ENCODE assay signal across 22 cellular contexts in the genomic region with DNA sequence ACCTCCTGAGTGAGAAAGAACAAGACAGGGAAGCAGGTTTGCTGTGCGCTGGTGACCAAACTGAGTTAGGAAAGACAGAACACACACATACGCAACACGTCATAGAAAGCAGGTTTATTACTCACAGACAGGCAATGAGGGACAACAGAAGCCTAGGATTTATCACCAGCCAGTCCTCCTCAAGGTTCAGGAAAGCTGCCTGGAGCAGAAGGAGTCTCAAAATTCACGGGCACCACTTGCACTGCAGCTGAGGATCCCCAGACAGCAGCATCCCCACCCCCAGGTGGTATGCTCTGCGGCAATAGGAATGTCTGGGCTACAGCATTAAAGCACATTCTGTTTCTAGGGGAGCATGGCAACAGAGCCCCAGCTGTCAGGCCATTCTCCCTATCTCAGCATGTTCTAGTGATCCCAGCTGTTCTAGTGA.
DNase-seq lines count a peak whose midpoint lies in the region; ATAC-seq and TF ChIP-seq lines count a peak whose summit lies in the region.
"Had no signal": no experiment of that assay in that cellular context is flagged by ENCODE, and none has a peak within 500 bp of the region (broad histone marks: within the 10 kb centered on the region; RNA-seq: fewer than 3 reads in every experiment).

No MANE protein-coding gene starts in this region.

- no peak overlapping the region for H3K4me3 ChIP-seq in hepatocyte
- no peak overlapping the region for H3K4me3 ChIP-seq in psoas muscle
- H3K4me3 ChIP-seq: A549, colonic mucosa, suprapubic skin had no signal

- H3K36me3 Mint-ChIP-seq in WTC11, result no peaks in the 10 kb centered on the region
- H3K36me3 Mint-ChIP-seq: activated naive CD8-positive, alpha-beta T cell treated with anti-CD3 and anti-CD28 coated beads, Interleukin-2, amount 10 ng/mL, durations not matched to agents 7 days and 5 days; brain had no signal

- no peaks in the 10 kb centered on the region for H3K27me3 ChIP-seq in hepatocyte
- H3K27me3 ChIP-seq in psoas muscle (ENCODE audit: insufficient read depth in 3 of 3, low read length in 2 of 3), result no peaks in the 10 kb centered on the region
- H3K27me3 ChIP-seq: colonic mucosa, neutrophil, suprapubic skin had no signal

- ATAC-seq in WTC11, result peak; percentile 81
- ATAC-seq in psoas muscle, result peak; percentile 21 to 59 (median 41)
- ATAC-seq: A549, left colon had no signal

- no peaks in the 10 kb centered on the region for H3K36me3 ChIP-seq in hepatocyte (replicated peaks; ENCODE audit: insufficient read depth, low read depth)
- no peaks in the 10 kb centered on the region for H3K36me3 ChIP-seq in psoas muscle (ENCODE audit: insufficient read depth in 1 of 2, low read depth in 1 of 2)
- H3K36me3 ChIP-seq: colonic mucosa, neutrophil, suprapubic skin had no signal

- H3K27me3 Mint-ChIP-seq in WTC11 (ENCODE audit: low read depth), result no peaks in the 10 kb centered on the region
- H3K27me3 Mint-ChIP-seq: activated CD4-positive, alpha-beta T cell treated with anti-CD3 and anti-CD28 coated beads, Interleukin-2, amount 10 ng/mL, durations not matched to agents 7 days and 5 days; activated naive CD8-positive, alpha-beta T cell treated with anti-CD3 and anti-CD28 coated beads, Interleukin-2, amount 10 ng/mL, durations not matched to agents 7 days and 5 days had no signal

- POLR2A ChIA-PET in WTC11 (lab: Charles Lee), result no interaction called here

- H3K27ac Mint-ChIP-seq in WTC11, result no peak overlapping the region
- H3K27ac Mint-ChIP-seq: activated CD4-positive, alpha-beta T cell treated with anti-CD3 and anti-CD28 coated beads, Interleukin-2, amount 10 ng/mL, durations not matched to agents 7 days and 5 days; activated naive CD8-positive, alpha-beta T cell treated with anti-CD3 and anti-CD28 coated beads, Interleukin-2, amount 10 ng/mL, durations not matched to agents 7 days and 5 days; activated T-helper 2 cell treated with anti-CD3 and anti-CD28 coated beads, Interferon-gamma antibody, Interleukin-2, Interleukin-4, amounts not matched to agents 10 μg/mL and 5 μg/mL and 100 μg/mL, durations not matched to agents 14 hours and 24 hours and 36 hours had no signal

- no peaks in the 10 kb centered on the region for H3K9me2 ChIP-seq in hepatocyte (replicated peaks; ENCODE audit: insufficient read depth)

- H3K9me3 ChIP-seq in hepatocyte (ENCODE audit: low read depth) (no peaks in the 10 kb centered on the region), psoas muscle (no peaks in the 10 kb centered on the region)
- H3K9me3 ChIP-seq: A549, Caco-2, colonic mucosa, neutrophil, suprapubic skin had no signal

- H3K4me1 Mint-ChIP-seq in WTC11, result peaks cover 8% of the 10 kb centered on the region
- H3K4me1 Mint-ChIP-seq: activated CD4-positive, alpha-beta T cell treated with anti-CD3 and anti-CD28 coated beads, Interleukin-2, amount 10 ng/mL, durations not matched to agents 7 days and 5 days; activated naive CD8-positive, alpha-beta T cell treated with anti-CD3 and anti-CD28 coated beads, Interleukin-2, amount 10 ng/mL, durations not matched to agents 7 days and 5 days had no signal

- no peaks in the 10 kb centered on the region for H3K9me3 Mint-ChIP-seq in WTC11
- H3K9me3 Mint-ChIP-seq: activated CD4-positive, alpha-beta T cell treated with anti-CD3 and anti-CD28 coated beads, Interleukin-2, amount 10 ng/mL, durations not matched to agents 7 days and 5 days; activated T-helper 2 cell treated with anti-CD3 and anti-CD28 coated beads, Interferon-gamma antibody, Interleukin-2, Interleukin-4, amounts not matched to agents 10 μg/mL and 5 μg/mL and 100 μg/mL, durations not matched to agents 14 hours and 24 hours and 36 hours; brain had no signal

- H3K4me2 ChIP-seq in hepatocyte, result no peak overlapping the region
- H3K4me2 ChIP-seq: A549 had no signal

- peak overlapping the region; percentile 27 for H3K27ac ChIP-seq in hepatocyte
- H3K27ac ChIP-seq in psoas muscle, result no peak overlapping the region
- H3K27ac ChIP-seq: A549, colonic mucosa, neutrophil, suprapubic skin had no signal

- TF ChIP-seq CTCF in WTC11 (IDR thresholded peaks at IDR 0.05) (no peak), hepatocyte (IDR thresholded peaks at IDR 0.05; ENCODE audit: poor library complexity) (no peak), psoas muscle (IDR thresholded peaks at IDR 0.05) (no peak)

- H4K20me1 ChIP-seq in hepatocyte (ENCODE audit: insufficient read depth, poor library complexity, severe bottlenecking), result no peaks in the 10 kb centered on the region

- H3K79me2 ChIP-seq in hepatocyte, result no peaks in the 10 kb centered on the region

- intact Hi-C loops in psoas muscle (cut with DNase I), result no loop called here

- H2AFZ ChIP-seq in hepatocyte, result no peak overlapping the region

- H3K4me1 ChIP-seq in hepatocyte (ENCODE audit: insufficient read depth) (no peaks in the 10 kb centered on the region), psoas muscle (no peaks in the 10 kb centered on the region)
- H3K4me1 ChIP-seq: A549, Caco-2, colonic mucosa, suprapubic skin had no signal

- CTCF ChIA-PET in WTC11 (lab: Charles Lee), result no interaction called here

- 60% methylated on average over 5 of the region's 5 CpGs for WGBS in hepatocyte (ENCODE audit: low lambda C conversion rate, missing lambda C conversion rate)
- WGBS in psoas muscle, 3 donors, result 34 to 45% (median 40%) methylated on average over 5 of the region's 5 CpGs

- H3K4me3 Mint-ChIP-seq in WTC11, result no peak overlapping the region
- H3K4me3 Mint-ChIP-seq: activated CD4-positive, alpha-beta T cell treated with anti-CD3 and anti-CD28 coated beads, Interleukin-2, amount 10 ng/mL, durations not matched to agents 7 days and 5 days; activated naive CD8-positive, alpha-beta T cell treated with anti-CD3 and anti-CD28 coated beads, Interleukin-2, amount 10 ng/mL, durations not matched to agents 7 days and 5 days; brain had no signal

- DNase-seq in DMS 273 treated with DMSO at 0.1 percent for 48 hours (lab: John Stamatoyannopoulos, UW) (peak; percentile 69), WTC11 (ENCODE audit: low spot score) (peak; percentile 23), hepatocyte (ENCODE audit: low spot score) (peak; percentile 35), psoas muscle (no peak), T-helper 2 cell (no peak), H4 (ENCODE audit: low spot score) (no peak), inferior parietal cortex (ENCODE audit: extremely low spot score) (no peak)
- no peak for DNase-seq in activated CD4-positive, alpha-beta T cell treated with anti-CD3 and anti-CD28 coated beads, Interleukin-2, amount 50 U/mL, for 1 hour
- DNase-seq: activated CD4-positive, alpha-beta T cell treated with anti-CD3 and anti-CD28 coated beads, Interleukin-2, amount 10 ng/mL, durations not matched to agents 7 days and 5 days; activated CD8-positive, alpha-beta memory T cell treated with anti-CD3 and anti-CD28 coated beads, Interleukin-2, amount 50 U/mL, for 4 hours; activated naive CD8-positive, alpha-beta T cell treated with anti-CD3 and anti-CD28 coated beads, Interleukin-2, amount 10 ng/mL, durations not matched to agents 7 days and 5 days; Caco-2; colonic mucosa; foreskin melanocyte; left colon; NCI-H1105 treated with DMSO at 0.1 percent for 48 hours; SHP77 treated with DMSO at 0.1 percent for 48 hours had no signal

TF ChIP-seq in WTC11, 78 proteins besides CTCF, POLR2A, EP300 and RAD21:
- TF ChIP-seq NR1H2 (CRISPR knock-in tag; IDR thresholded peaks at IDR 0.05), result no peak
- TF ChIP-seq ZNF423 (CRISPR knock-in tag; IDR thresholded peaks at IDR 0.05), result peak; percentile 21; the same call in 1 of the 2 replicates
- no peak for TF ChIP-seq IRF1 (CRISPR knock-in tag; IDR thresholded peaks at IDR 0.05)
- TF ChIP-seq FOXK1 (CRISPR knock-in tag; IDR thresholded peaks at IDR 0.05), result no peak
- TF ChIP-seq TEAD4 (CRISPR knock-in tag; IDR thresholded peaks at IDR 0.05), result no peak
- no peak for TF ChIP-seq JAZF1 (CRISPR knock-in tag; IDR thresholded peaks at IDR 0.05)

Comparison
In these comparisons a context has a peak if more than half of its experiments do, and no peak if none do; other contexts are left out.
1. DNase-seq: peak in DMS 273 treated with DMSO at 0.1 percent for 48 hours (single experiment), WTC11 (single experiment) and hepatocyte (single experiment); none in psoas muscle (0 of 2), T-helper 2 cell (0 of 5), H4 (single experiment), activated CD4-positive, alpha-beta T cell treated with anti-CD3 and anti-CD28 coated beads, Interleukin-2, amount 50 U/mL, for 1 hour (single experiment) and inferior parietal cortex (single experiment).